ENCODE assay signal across 13 cellular contexts in the genomic region with DNA sequence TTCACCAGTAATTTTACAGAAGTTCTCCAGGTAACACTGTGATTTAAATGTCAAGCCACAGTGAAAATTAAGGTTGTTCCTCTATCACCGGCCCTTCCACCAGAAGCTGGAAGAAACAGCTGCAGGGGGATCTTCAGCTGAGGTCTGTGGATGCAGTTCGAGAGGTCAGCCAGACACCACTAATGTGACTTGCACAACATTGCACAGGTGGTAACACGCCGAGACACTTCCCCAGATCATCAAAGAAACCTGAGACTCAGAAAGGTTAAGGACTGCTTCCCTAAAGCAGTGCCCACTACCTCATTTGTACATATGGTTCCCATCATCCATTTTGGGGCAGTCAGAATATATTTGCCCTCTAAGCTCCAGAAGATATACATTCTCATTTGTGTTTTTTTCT. TPM values are rescaled to one million over a fixed set of nuclear protein-coding genes. Genes with fewer than 3 reads are reported as not detected.
DNase-seq lines count a peak whose midpoint lies in the region; ATAC-seq and TF ChIP-seq lines count a peak whose summit lies in the region.
"Had no signal": no experiment of that assay in that cellular context is flagged by ENCODE, and none has a peak within 500 bp of the region (broad histone marks: within the 10 kb centered on the region; RNA-seq: fewer than 3 reads in every experiment).

No MANE protein-coding gene starts in this region.

- peak; percentile 23 to 33 for ATAC-seq in CD4-positive, CD25-positive, alpha-beta regulatory T cell (ENCODE audit: low read depth in 2 of 2)
- peak; percentile 51 for ATAC-seq in GM21515 (IDR thresholded peaks at IDR 0.05; ENCODE audit: unreplicated experiment)
- peak; percentile 64 for ATAC-seq in HG03432 (IDR thresholded peaks at IDR 0.05; ENCODE audit: unreplicated experiment)
- peak; percentile 49 for ATAC-seq in central memory CD8-positive, alpha-beta T cell (replicated peaks; ENCODE audit: extremely low read depth, poor library complexity, severe bottlenecking)

- no peaks in the 10 kb centered on the region for H3K36me3 ChIP-seq in CD4-positive, CD25-positive, alpha-beta regulatory T cell (ENCODE audit: control insufficient read depth, insufficient read depth, low read length)
- no peaks in the 10 kb centered on the region for H3K36me3 ChIP-seq in brain microvascular endothelial cell (replicated peaks)
- H3K36me3 ChIP-seq: upper lobe of left lung had no signal

- no peaks in the 10 kb centered on the region for H3K36me3 Mint-ChIP-seq in CD4-positive, CD25-positive, alpha-beta regulatory T cell
- peaks cover 4% of the 10 kb centered on the region for H3K36me3 Mint-ChIP-seq in central memory CD8-positive, alpha-beta T cell (ENCODE audit: insufficient read depth)
- H3K36me3 Mint-ChIP-seq: immature natural killer cell, natural killer cell had no signal

- peaks cover 2% of the 10 kb centered on the region for H3K4me1 ChIP-seq in CD4-positive, CD25-positive, alpha-beta regulatory T cell (ENCODE audit: control insufficient read depth, insufficient read depth, low read length, poor library complexity, severe bottlenecking)

- no peak for DNase-seq in CD4-positive, CD25-positive, alpha-beta regulatory T cell
- DNase-seq in central memory CD8-positive, alpha-beta T cell (ENCODE audit: low spot score in 2 of 2), result no peak
- DNase-seq in NCI-H1048 (lab: John Stamatoyannopoulos, UW), result no peak
- no peak for DNase-seq in brain microvascular endothelial cell
- DNase-seq in Ammon's horn (ENCODE audit: low spot score), result no peak
- DNase-seq in NCI-H226, result no peak
- DNase-seq: natural killer cell, upper lobe of left lung had no signal

- in situ Hi-C loops in brain microvascular endothelial cell (cut with HindIII; ENCODE audit: low pct_ligation_motif_present, low sequenced_read_pairs), result no loop called here

- H3K27me3 Mint-ChIP-seq in CD4-positive, CD25-positive, alpha-beta regulatory T cell, result peaks cover 9% of the 10 kb centered on the region
- H3K27me3 Mint-ChIP-seq in central memory CD8-positive, alpha-beta T cell, result no peaks in the 10 kb centered on the region
- H3K27me3 Mint-ChIP-seq: activated CD4-positive, alpha-beta T cell treated with anti-CD3 and anti-CD28 coated beads, Interleukin-2, amount 10 ng/mL, durations not matched to agents 7 days and 5 days had no signal

- peaks cover 7 to 18% (median 12%) of the 10 kb centered on the region in 4 donors for H3K4me1 Mint-ChIP-seq in CD4-positive, CD25-positive, alpha-beta regulatory T cell
- H3K4me1 Mint-ChIP-seq in central memory CD8-positive, alpha-beta T cell, result peaks cover 23% of the 10 kb centered on the region

- no peak overlapping the region for H3K27ac ChIP-seq in CD4-positive, CD25-positive, alpha-beta regulatory T cell (ENCODE audit: insufficient read depth, low read length, poor library complexity, severe bottlenecking)
- H3K27ac ChIP-seq in brain microvascular endothelial cell, result no peak overlapping the region
- H3K27ac ChIP-seq: upper lobe of left lung had no signal

- TF ChIP-seq CTCF in brain microvascular endothelial cell (IDR thresholded peaks at IDR 0.05; ENCODE audit: low read depth, low read length, missing control alignments), result no peak

- no peaks in the 10 kb centered on the region for H3K9me3 Mint-ChIP-seq in CD4-positive, CD25-positive, alpha-beta regulatory T cell
- no peaks in the 10 kb centered on the region for H3K9me3 Mint-ChIP-seq in central memory CD8-positive, alpha-beta T cell
- H3K9me3 Mint-ChIP-seq: immature natural killer cell, natural killer cell had no signal

- H3K9me3 ChIP-seq in CD4-positive, CD25-positive, alpha-beta regulatory T cell (ENCODE audit: control insufficient read depth in 2 of 2, low read length in 2 of 2), result no peaks in the 10 kb centered on the region
- H3K9me3 ChIP-seq: upper lobe of left lung had no signal

- no peak overlapping the region for H3K4me3 ChIP-seq in CD4-positive, CD25-positive, alpha-beta regulatory T cell (ENCODE audit: low read depth, low read length)
- H3K4me3 ChIP-seq in brain microvascular endothelial cell (ENCODE audit: low read depth, low read length), result no peak overlapping the region
- H3K4me3 ChIP-seq: upper lobe of left lung had no signal

- H3K4me3 Mint-ChIP-seq in CD4-positive, CD25-positive, alpha-beta regulatory T cell, result no peak overlapping the region
- H3K4me3 Mint-ChIP-seq in central memory CD8-positive, alpha-beta T cell, result no peak overlapping the region
- H3K4me3 Mint-ChIP-seq: activated CD4-positive, alpha-beta T cell treated with anti-CD3 and anti-CD28 coated beads, Interleukin-2, amount 10 ng/mL, durations not matched to agents 7 days and 5 days; activated naive CD4-positive, alpha-beta T cell treated with anti-CD3 and anti-CD28 coated beads, Interleukin-2, amount 10 ng/mL, durations not matched to agents 7 days and 5 days; immature natural killer cell; natural killer cell had no signal

- H3K27ac Mint-ChIP-seq in CD4-positive, CD25-positive, alpha-beta regulatory T cell, result no peak overlapping the region
- peak overlapping the region; percentile 49 for H3K27ac Mint-ChIP-seq in central memory CD8-positive, alpha-beta T cell (ENCODE audit: low read depth)
- H3K27ac Mint-ChIP-seq: activated naive CD4-positive, alpha-beta T cell treated with anti-CD3 and anti-CD28 coated beads, Interleukin-2, amount 10 ng/mL, durations not matched to agents 7 days and 5 days; natural killer cell had no signal

- no peaks in the 10 kb centered on the region for H3K27me3 ChIP-seq in CD4-positive, CD25-positive, alpha-beta regulatory T cell (ENCODE audit: control insufficient read depth, insufficient read depth, low read length)
- no peaks in the 10 kb centered on the region for H3K27me3 ChIP-seq in brain microvascular endothelial cell (replicated peaks)
- H3K27me3 ChIP-seq: upper lobe of left lung had no signal

RNA-seq across cellular contexts. Expression of gene SERPINB9, which starts 8.1 kb away (rescaled TPM):
- total RNA-seq in CD4-positive, CD25-positive, alpha-beta regulatory T cell, result 48.1 TPM
- polyA plus RNA-seq in CD4-positive, CD25-positive, alpha-beta regulatory T cell, result 10 to 100 TPM; 29.1 to 46.2 (median 37.1) TPM
